ENCODE assay signal across 9 cellular contexts in the genomic region with DNA sequence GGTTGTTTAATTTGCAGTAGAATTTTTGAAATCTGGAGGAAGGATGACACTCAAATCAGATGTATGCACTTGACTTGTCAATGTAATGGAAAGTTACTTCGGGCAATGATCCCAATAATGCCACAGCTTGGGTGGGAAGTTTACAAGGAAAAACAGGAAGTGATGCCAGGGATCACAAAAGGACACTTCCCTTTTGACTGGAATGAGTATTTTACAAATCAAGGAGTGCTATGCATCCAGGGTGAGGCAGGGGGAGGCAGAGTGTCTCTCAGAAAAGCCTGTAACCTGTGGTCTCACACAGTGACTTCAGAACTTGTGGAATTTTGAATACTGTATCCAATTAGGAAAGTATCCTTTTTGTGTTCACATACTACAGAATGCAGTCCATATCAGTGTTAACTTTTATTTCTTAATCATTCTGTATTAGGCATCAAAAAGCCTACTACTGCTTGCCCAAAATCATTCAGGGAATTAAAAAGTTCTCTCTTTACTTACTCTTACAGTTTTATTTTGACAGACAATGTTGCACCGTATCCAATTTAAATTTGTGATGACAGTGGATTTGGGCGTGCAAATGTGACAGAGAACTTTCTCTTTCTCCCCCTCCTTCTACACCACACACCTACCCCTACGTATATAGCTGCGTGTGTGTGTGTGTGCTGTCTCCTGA.
A peak's percentile ranks its signal among the peaks of the same experiment; 100 is the strongest.
DNase-seq lines count a peak whose midpoint lies in the region; ATAC-seq and TF ChIP-seq lines count a peak whose summit lies in the region.
"Had no signal": no experiment of that assay in that cellular context is flagged by ENCODE, and none has a peak within 500 bp of the region (broad histone marks: within the 10 kb centered on the region; RNA-seq: fewer than 3 reads in every experiment).

No MANE protein-coding gene starts in this region.

- H3K36me3 ChIP-seq in body of pancreas (replicated peaks in 1 of 2; ENCODE audit: insufficient read depth in 1 of 2, low read depth in 2 of 2): no peaks in the 10 kb centered on the region
- no peaks in the 10 kb centered on the region for H3K36me3 ChIP-seq in left lung
- no peaks in the 10 kb centered on the region for H3K36me3 ChIP-seq in naive thymus-derived CD4-positive, alpha-beta T cell (ENCODE audit: control insufficient read depth in 2 of 3, insufficient read depth in 3 of 3, low read length in 3 of 3)
- H3K36me3 ChIP-seq: neutrophil had no signal

- no peaks in the 10 kb centered on the region for H3K4me1 ChIP-seq in body of pancreas
- H3K4me1 ChIP-seq in left lung: no peaks in the 10 kb centered on the region
- H3K4me1 ChIP-seq in naive thymus-derived CD4-positive, alpha-beta T cell (ENCODE audit: control insufficient read depth in 2 of 2, insufficient read depth in 2 of 2, low read length in 2 of 2): no peaks in the 10 kb centered on the region

- TF ChIP-seq CTCF in body of pancreas (IDR thresholded peaks at IDR 0.05): peak; percentile 28 to 77 (median 70)
- TF ChIP-seq CTCF in left lung (IDR thresholded peaks at IDR 0.05): peak; percentile 34 to 49

- CTCF ChIA-PET in naive thymus-derived CD4-positive, alpha-beta T cell (lab: Charles Lee): no interaction called here
- CTCF ChIA-PET in activated CD4-positive, alpha-beta memory T cell treated with anti-CD3 and anti-CD28 coated beads, Interleukin-2, amount 10 ng/mL, durations not matched to agents 7 days and 5 days (lab: Charles Lee): interaction anchor here (1.0 kb wide), 1 partner anchor 24 kb away, joined by 3 read pairs; no protein-coding TSS in a partner anchor

- H3K27me3 Mint-ChIP-seq in naive thymus-derived CD4-positive, alpha-beta T cell: peaks cover 0 to 12% (median 0%) of the 10 kb centered on the region in 5 donors
- no peaks in the 10 kb centered on the region for H3K27me3 Mint-ChIP-seq in T-helper 17 cell
- H3K27me3 Mint-ChIP-seq in activated CD4-positive, alpha-beta memory T cell treated with anti-CD3 and anti-CD28 coated beads, Interleukin-2, amount 10 ng/mL, durations not matched to agents 7 days and 5 days: no peaks in the 10 kb centered on the region

- H3K4me3 Mint-ChIP-seq in naive thymus-derived CD4-positive, alpha-beta T cell: no peak overlapping the region
- H3K4me3 Mint-ChIP-seq in T-helper 17 cell: no peak overlapping the region
- no peak overlapping the region for H3K4me3 Mint-ChIP-seq in activated CD4-positive, alpha-beta memory T cell treated with anti-CD3 and anti-CD28 coated beads, Interleukin-2, amount 10 ng/mL, durations not matched to agents 7 days and 5 days

- no peaks in the 10 kb centered on the region for H3K9me3 ChIP-seq in body of pancreas
- no peaks in the 10 kb centered on the region for H3K9me3 ChIP-seq in left lung
- no peaks in the 10 kb centered on the region for H3K9me3 ChIP-seq in naive thymus-derived CD4-positive, alpha-beta T cell (ENCODE audit: control insufficient read depth in 2 of 3, low read length in 3 of 3)
- no peaks in the 10 kb centered on the region for H3K9me3 ChIP-seq in T-helper 17 cell (ENCODE audit: control insufficient read depth, low read length, poor library complexity, severe bottlenecking)
- H3K9me3 ChIP-seq: neutrophil had no signal

- DNase-seq in ELF-1 (ENCODE audit: low read depth, low spot score): peak; percentile 58
- DNase-seq in NAMALWA (ENCODE audit: low spot score): peak; percentile 10
- peak; percentile 53 to 67 (median 59) for DNase-seq in body of pancreas
- DNase-seq in left lung: no peak
- DNase-seq in naive thymus-derived CD4-positive, alpha-beta T cell: no peak
- no peak for DNase-seq in T-helper 17 cell
- no peak for DNase-seq in activated CD4-positive, alpha-beta memory T cell treated with anti-CD3 and anti-CD28 coated beads, Interleukin-2, amount 10 ng/mL, durations not matched to agents 7 days and 5 days
- no peak for DNase-seq in NCI-H1930 (lab: John Stamatoyannopoulos, UW)

- 62 to 75% methylated on average over 5 of the region's 5 CpGs for WGBS in body of pancreas, 2 donors

- H3K36me3 Mint-ChIP-seq in naive thymus-derived CD4-positive, alpha-beta T cell: no peaks in the 10 kb centered on the region
- no peaks in the 10 kb centered on the region for H3K36me3 Mint-ChIP-seq in T-helper 17 cell (ENCODE audit: low read depth)
- H3K36me3 Mint-ChIP-seq in activated CD4-positive, alpha-beta memory T cell treated with anti-CD3 and anti-CD28 coated beads, Interleukin-2, amount 10 ng/mL, durations not matched to agents 7 days and 5 days (ENCODE audit: low read depth): no peaks in the 10 kb centered on the region

- no peak for TF ChIP-seq POLR2A in body of pancreas (IDR thresholded peaks at IDR 0.05)

- H3K27ac ChIP-seq in body of pancreas (no peak overlapping the region), left lung (peak overlapping the region in 1 of 2 donors; percentile 7)
- H3K27ac ChIP-seq in naive thymus-derived CD4-positive, alpha-beta T cell (ENCODE audit: low read depth, low read length): no peak overlapping the region
- H3K27ac ChIP-seq: neutrophil had no signal

- ATAC-seq in body of pancreas: peak; percentile 71
- peak; percentile 90 for ATAC-seq in left lung
- ATAC-seq in naive thymus-derived CD4-positive, alpha-beta T cell: no peak
- ATAC-seq in T-helper 17 cell: no peak

- H3K27me3 ChIP-seq in body of pancreas (no peaks in the 10 kb centered on the region), left lung (no peaks in the 10 kb centered on the region)
- no peaks in the 10 kb centered on the region for H3K27me3 ChIP-seq in naive thymus-derived CD4-positive, alpha-beta T cell (ENCODE audit: control insufficient read depth in 2 of 2, insufficient read depth in 2 of 2, low read length in 2 of 2)

- no peaks in the 10 kb centered on the region for H3K4me1 Mint-ChIP-seq in naive thymus-derived CD4-positive, alpha-beta T cell
- no peaks in the 10 kb centered on the region for H3K4me1 Mint-ChIP-seq in T-helper 17 cell
- H3K4me1 Mint-ChIP-seq in activated CD4-positive, alpha-beta memory T cell treated with anti-CD3 and anti-CD28 coated beads, Interleukin-2, amount 10 ng/mL, durations not matched to agents 7 days and 5 days: no peaks in the 10 kb centered on the region

- H3K4me3 ChIP-seq in body of pancreas (no peak overlapping the region), left lung (no peak overlapping the region)
- no peak overlapping the region for H3K4me3 ChIP-seq in naive thymus-derived CD4-positive, alpha-beta T cell (ENCODE audit: low read length)

- H3K9me3 Mint-ChIP-seq in naive thymus-derived CD4-positive, alpha-beta T cell: no peaks in the 10 kb centered on the region
- no peaks in the 10 kb centered on the region for H3K9me3 Mint-ChIP-seq in activated CD4-positive, alpha-beta memory T cell treated with anti-CD3 and anti-CD28 coated beads, Interleukin-2, amount 10 ng/mL, durations not matched to agents 7 days and 5 days

- intact Hi-C loops in body of pancreas (cut with DNase I) (no loop called here), left lung (cut with DNase I) (no loop called here)
- intact Hi-C loops in naive thymus-derived CD4-positive, alpha-beta T cell (cut with micrococcal nuclease): no loop called here

- POLR2A ChIA-PET in naive thymus-derived CD4-positive, alpha-beta T cell (lab: Charles Lee): no interaction called here
- POLR2A ChIA-PET in activated CD4-positive, alpha-beta memory T cell treated with anti-CD3 and anti-CD28 coated beads, Interleukin-2, amount 10 ng/mL, durations not matched to agents 7 days and 5 days (lab: Charles Lee): no interaction called here

- no peak overlapping the region for H3K27ac Mint-ChIP-seq in naive thymus-derived CD4-positive, alpha-beta T cell
- no peak overlapping the region for H3K27ac Mint-ChIP-seq in T-helper 17 cell
- no peak overlapping the region for H3K27ac Mint-ChIP-seq in activated CD4-positive, alpha-beta memory T cell treated with anti-CD3 and anti-CD28 coated beads, Interleukin-2, amount 10 ng/mL, durations not matched to agents 7 days and 5 days

Comparison
In these comparisons a context has a peak if more than half of its experiments do, and no peak if none do; other contexts are left out.
1. DNase-seq: peak in ELF-1 (single experiment), NAMALWA (single experiment) and body of pancreas (4 of 4); none in left lung (0 of 2), naive thymus-derived CD4-positive, alpha-beta T cell (0 of 9), T-helper 17 cell (0 of 3), activated CD4-positive, alpha-beta memory T cell treated with anti-CD3 and anti-CD28 coated beads, Interleukin-2, amount 10 ng/mL, durations not matched to agents 7 days and 5 days (single experiment) and NCI-H1930 (0 of 2).
2. ATAC-seq: peak in body of pancreas (single experiment) and left lung (single experiment); none in naive thymus-derived CD4-positive, alpha-beta T cell (single experiment) and T-helper 17 cell (single experiment).